In genomic region chr15:91258436-91258779, GRCh38 we compare ENCODE assay signal across 9 cellular contexts.
DNase-seq lines count a peak whose midpoint lies in the region; ATAC-seq and TF ChIP-seq lines count a peak whose summit lies in the region.
"Had no signal": no experiment of that assay in that cellular context is flagged by ENCODE, and none has a peak within 500 bp of the region (broad histone marks: within the 10 kb centered on the region; RNA-seq: fewer than 3 reads in every experiment).

No MANE protein-coding gene starts in this region.

- no peak for TF ChIP-seq EP300 in upper lobe of left lung (IDR thresholded peaks at IDR 0.05)

- no peaks in the 10 kb centered on the region for H3K36me3 Mint-ChIP-seq in activated naive CD8-positive, alpha-beta T cell treated with anti-CD3 and anti-CD28 coated beads for 36 hours

- H3K4me1 Mint-ChIP-seq in activated naive CD8-positive, alpha-beta T cell treated with anti-CD3 and anti-CD28 coated beads for 36 hours: peaks cover 6% of the 10 kb centered on the region

- TF ChIP-seq CTCF in right atrium auricular region (IDR thresholded peaks at IDR 0.05) (no peak), upper lobe of left lung (IDR thresholded peaks at IDR 0.05) (peak in 1 of 6 experiments; percentile 6), uterus (IDR thresholded peaks at IDR 0.05) (no peak)

- DNase-seq in Right ventricle myocardium inferior (ENCODE audit: missing footprints) (no peak), right atrium auricular region (ENCODE audit: low spot score) (no peak), M059J (ENCODE audit: low read depth) (peak; percentile 40), upper lobe of left lung (no peak), NCI-H226 (no peak), posterior vena cava (ENCODE audit: low spot score) (no peak), uterus (no peak)
- DNase-seq in activated naive CD8-positive, alpha-beta T cell treated with anti-CD3 and anti-CD28 coated beads for 36 hours: peak; percentile 7

- intact Hi-C loops in Right ventricle myocardium inferior (cut with DNase I) (no loop called here), posterior vena cava (cut with DNase I) (no loop called here), uterus (cut with DNase I; ENCODE audit: low total_unique reads) (no loop called here)

- H3K27me3 Mint-ChIP-seq in activated naive CD8-positive, alpha-beta T cell treated with anti-CD3 and anti-CD28 coated beads for 36 hours: peaks cover 6% of the 10 kb centered on the region

- H3K27ac Mint-ChIP-seq in activated naive CD8-positive, alpha-beta T cell treated with anti-CD3 and anti-CD28 coated beads for 36 hours: no peak overlapping the region

- H3K27ac ChIP-seq in right atrium auricular region: no peak overlapping the region
- H3K27ac ChIP-seq in upper lobe of left lung: no peak overlapping the region
- H3K27ac ChIP-seq in uterus: no peak overlapping the region

- H3K36me3 ChIP-seq in right atrium auricular region (no peaks in the 10 kb centered on the region), upper lobe of left lung (no peaks in the 10 kb centered on the region), uterus (no peaks in the 10 kb centered on the region)

- H3K9me3 ChIP-seq in right atrium auricular region (no peaks in the 10 kb centered on the region), upper lobe of left lung (no peaks in the 10 kb centered on the region), uterus (no peaks in the 10 kb centered on the region)

- no peaks in the 10 kb centered on the region for H3K9me3 Mint-ChIP-seq in activated naive CD8-positive, alpha-beta T cell treated with anti-CD3 and anti-CD28 coated beads for 36 hours

- TF ChIP-seq POLR2A in upper lobe of left lung (IDR thresholded peaks at IDR 0.05): no peak
- no peak for TF ChIP-seq POLR2A in uterus (IDR thresholded peaks at IDR 0.05)

- H3K4me1 ChIP-seq in right atrium auricular region (peaks cover 0 to 3% of the 10 kb centered on the region in 2 donors), upper lobe of left lung (no peaks in the 10 kb centered on the region), uterus (no peaks in the 10 kb centered on the region)

- H3K4me3 ChIP-seq in right atrium auricular region (no peak overlapping the region), upper lobe of left lung (no peak overlapping the region), uterus (no peak overlapping the region)
- H3K4me3 ChIP-seq: lung had no signal

- ATAC-seq in Right ventricle myocardium inferior (peak; percentile 37), upper lobe of left lung (ENCODE audit: low FRiP score in 2 of 2) (peak; percentile 42 to 50)

- 43 to 53% methylated on average over 5 to 6 of the region's 6 CpGs for WGBS in upper lobe of left lung, 2 donors

- no peak overlapping the region for H3K4me3 Mint-ChIP-seq in activated naive CD8-positive, alpha-beta T cell treated with anti-CD3 and anti-CD28 coated beads for 36 hours

- H3K27me3 ChIP-seq in right atrium auricular region: no peaks in the 10 kb centered on the region
- H3K27me3 ChIP-seq in upper lobe of left lung: no peaks in the 10 kb centered on the region
- H3K27me3 ChIP-seq in uterus: no peaks in the 10 kb centered on the region

Comparison
In these comparisons a context has a peak if more than half of its experiments do, and no peak if none do; other contexts are left out.
1. DNase-seq: peak in M059J (single experiment) and activated naive CD8-positive, alpha-beta T cell treated with anti-CD3 and anti-CD28 coated beads for 36 hours (single experiment); none in Right ventricle myocardium inferior (single experiment), right atrium auricular region (single experiment), upper lobe of left lung (0 of 2), NCI-H226 (single experiment), posterior vena cava (single experiment) and uterus (0 of 2).